In the genomic region with DNA sequence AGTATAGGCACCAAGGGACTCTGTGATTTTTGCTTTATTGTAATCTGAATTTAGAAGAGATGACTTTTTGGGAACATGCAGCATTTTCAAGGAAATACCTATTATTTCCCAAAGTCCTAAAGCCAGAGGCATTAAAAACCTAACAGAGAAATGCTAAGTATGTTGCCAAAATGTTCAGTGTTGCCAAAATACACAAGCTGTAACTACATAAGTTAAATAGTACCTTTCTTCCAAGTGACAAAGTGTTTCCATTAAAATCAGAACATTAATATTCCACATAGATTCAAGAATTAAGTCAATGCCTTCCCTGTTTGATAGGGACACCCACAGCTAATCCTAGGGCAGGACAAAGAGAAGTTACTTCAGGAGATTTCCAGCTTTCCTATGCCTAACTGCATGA, we compare ENCODE assay signal across 17 cellular contexts. TPM values are rescaled to one million over a fixed set of nuclear protein-coding genes. Genes with fewer than 3 reads are reported as not detected.
"Had no signal": no experiment of that assay in that cellular context is flagged by ENCODE, and none has a peak within 500 bp of the region (broad histone marks: within the 10 kb centered on the region; RNA-seq: fewer than 3 reads in every experiment).

No MANE protein-coding gene starts in this region.

- H3K27ac ChIP-seq: colonic mucosa, esophagus squamous epithelium, SK-N-MC, WERI-Rb-1 had no signal

- H3K4me3 ChIP-seq: colonic mucosa, esophagus squamous epithelium, SK-N-MC, thyroid gland had no signal

- H3K9me3 ChIP-seq: colonic mucosa, esophagus squamous epithelium, thyroid gland had no signal

- H3K27me3 ChIP-seq: colonic mucosa, esophagus squamous epithelium, thyroid gland had no signal

- DNase-seq: activated CD4-positive, alpha-beta T cell treated with anti-CD3 and anti-CD28 coated beads for 4 hours; activated CD8-positive, alpha-beta memory T cell treated with anti-CD3 and anti-CD28 coated beads, Interleukin-2, amount 50 U/mL, for 48 hours; caudate nucleus; colonic mucosa; esophagus squamous epithelium; foreskin fibroblast; kidney glomerular epithelial cell; stimulated activated CD4-positive, alpha-beta T cell treated with anti-CD3 and anti-CD28 coated beads, Interleukin-1b, Interleukin-23, amount 100 ng/mL, for 48 hours; T-cell; thyroid gland; WERI-Rb-1 had no signal

- H3K36me3 ChIP-seq: colonic mucosa had no signal

- ATAC-seq: T-cell had no signal

- H3K4me1 ChIP-seq: colonic mucosa, esophagus squamous epithelium had no signal

- H3K9me3 Mint-ChIP-seq: activated T-helper 1 cell treated with anti-CD3 and anti-CD28 coated beads, Interleukin-12 subunit alpha, Interleukin-12 subunit beta, Interleukin-2, Interleukin-4 antibody, amounts not matched to agents 30 ng/mL and 10 ng/mL and 1 ng/mL, durations not matched to agents 14 hours and 24 hours and 36 hours; nephron; T-cell had no signal

- H3K27me3 Mint-ChIP-seq: T-cell had no signal

- H3K4me1 Mint-ChIP-seq: nephron had no signal

- H3K4me3 Mint-ChIP-seq: activated T-helper 1 cell treated with anti-CD3 and anti-CD28 coated beads, Interleukin-12 subunit alpha, Interleukin-12 subunit beta, Interleukin-2, Interleukin-4 antibody, amounts not matched to agents 30 ng/mL and 10 ng/mL and 1 ng/mL, durations not matched to agents 14 hours and 24 hours and 36 hours; nephron; T-cell had no signal

- H3K27ac Mint-ChIP-seq: activated T-helper 1 cell treated with anti-CD3 and anti-CD28 coated beads, Interleukin-12 subunit alpha, Interleukin-12 subunit beta, Interleukin-2, Interleukin-4 antibody, amounts not matched to agents 30 ng/mL and 10 ng/mL and 1 ng/mL, durations not matched to agents 14 hours and 24 hours and 36 hours; nephron had no signal

RNA-seq across cellular contexts. Expression of a gene that starts 53.6 kb away (rescaled TPM):
- total RNA-seq: activated T-helper 1 cell treated with anti-CD3 and anti-CD28 coated beads, Interleukin-12 subunit alpha, Interleukin-12 subunit beta, Interleukin-2, Interleukin-4 antibody, amounts not matched to agents 30 ng/mL and 10 ng/mL and 1 ng/mL, durations not matched to agents 14 hours and 24 hours and 36 hours; endothelial cell of umbilical vein; mesenteric fat pad; osteoblast; T-cell; thyroid gland had no signal
- polyA plus RNA-seq: endothelial cell of umbilical vein had no signal
